In genomic region chr4:151227731-151228130, GRCh38 we compare ENCODE assay signal across 9 cellular contexts. TPM values are rescaled to one million over a fixed set of nuclear protein-coding genes. Genes with fewer than 3 reads are reported as not detected.
A peak's percentile ranks its signal among the peaks of the same experiment; 100 is the strongest.
DNase-seq lines count a peak whose midpoint lies in the region; ATAC-seq and TF ChIP-seq lines count a peak whose summit lies in the region.
"Had no signal": no experiment of that assay in that cellular context is flagged by ENCODE, and none has a peak within 500 bp of the region (broad histone marks: within the 10 kb centered on the region; RNA-seq: fewer than 3 reads in every experiment).

No MANE protein-coding gene starts in this region.

- H3K9ac ChIP-seq in PC-3 (ENCODE audit: low read length): no peak overlapping the region

- peaks cover 26% of the 10 kb centered on the region for H3K79me2 ChIP-seq in PC-3 (ENCODE audit: low read length)

- DNase-seq in PC-3 (peak; percentile 35), esophagus muscularis mucosa (ENCODE audit: extremely low spot score) (peak; percentile 84), tibial nerve (ENCODE audit: low spot score in 2 of 2) (peak; percentile 66 to 81), ecto neural progenitor cell (ENCODE audit: low spot score) (no peak), OCI-M2 (lab: John Stamatoyannopoulos, UW; ENCODE audit: unreplicated experiment) (no peak), SK-N-DZ (ENCODE audit: low spot score) (no peak), NCI-H82 treated with DMSO at 0.1 percent for 48 hours (lab: John Stamatoyannopoulos, UW; ENCODE audit: unreplicated experiment) (no peak)

- intact Hi-C loops in PC-3 (cut with micrococcal nuclease): loop anchor here (5.0 kb wide), 1 partner anchor 60 kb away; no protein-coding TSS in a partner anchor
- intact Hi-C loops in esophagus muscularis mucosa (cut with DNase I): no loop called here

- H3K4me1 ChIP-seq in PC-3 (ENCODE audit: insufficient read depth, low read length) (peaks cover 37% of the 10 kb centered on the region), esophagus muscularis mucosa (peaks cover 33 to 58% (median 45%) of the 10 kb centered on the region in 4 donors), mesodermal cell (ENCODE audit: control insufficient read depth, insufficient read depth, low read length, poor library complexity, severe bottlenecking) (peaks cover 21% of the 10 kb centered on the region), tibial nerve (peaks cover 0 to 64% (median 20%) of the 10 kb centered on the region in 4 donors)

- no TSS peak for BruUV-seq in PC-3 (replicated peaks; lab: Mats Ljungman, UMichigan)

- CTCF ChIA-PET in PC-3 (lab: Charles Lee): no interaction called here

- H4K20me1 ChIP-seq in PC-3 (ENCODE audit: low read length): no peaks in the 10 kb centered on the region

- TF ChIP-seq EP300 in esophagus muscularis mucosa (IDR thresholded peaks at IDR 0.05) (no peak), tibial nerve (IDR thresholded peaks at IDR 0.05) (peak in 1 of 2 donors; percentile 80)

- no peaks in the 10 kb centered on the region for H3K9me3 ChIP-seq in PC-3 (ENCODE audit: low read length)
- no peaks in the 10 kb centered on the region for H3K9me3 ChIP-seq in esophagus muscularis mucosa
- H3K9me3 ChIP-seq in mesodermal cell (ENCODE audit: control insufficient read depth, low read length): no peaks in the 10 kb centered on the region
- H3K9me3 ChIP-seq in tibial nerve: no peaks in the 10 kb centered on the region

- no peaks in the 10 kb centered on the region for H3K36me3 ChIP-seq in PC-3 (ENCODE audit: low read depth, low read length)
- no peaks in the 10 kb centered on the region for H3K36me3 ChIP-seq in esophagus muscularis mucosa
- H3K36me3 ChIP-seq in mesodermal cell (ENCODE audit: control insufficient read depth, insufficient read depth, low read length): peaks cover 3% of the 10 kb centered on the region
- peaks cover 0 to 7% (median 0%) of the 10 kb centered on the region in 3 donors for H3K36me3 ChIP-seq in tibial nerve

- H3K4me3 ChIP-seq in PC-3 (ENCODE audit: low read length): no peak overlapping the region
- H3K4me3 ChIP-seq in esophagus muscularis mucosa: peak overlapping the region; percentile 40 to 55 (median 44)
- H3K4me3 ChIP-seq in mesodermal cell (ENCODE audit: extremely low read depth, insufficient read depth, low read length, poor library complexity, severe bottlenecking): no peak overlapping the region
- H3K4me3 ChIP-seq in tibial nerve: peak overlapping the region; percentile 18 to 53 (median 30)

- H3K27ac ChIP-seq in PC-3 (ENCODE audit: low read length): no peak overlapping the region
- peak overlapping the region; percentile 60 to 75 (median 66) for H3K27ac ChIP-seq in esophagus muscularis mucosa (replicated peaks in 1 of 4)
- H3K27ac ChIP-seq in mesodermal cell (ENCODE audit: low read depth, low read length, severe bottlenecking): peak overlapping the region; percentile 0
- H3K27ac ChIP-seq in tibial nerve: peak overlapping the region; percentile 55 to 96 (median 80)

- TF ChIP-seq CTCF in PC-3 (conservative IDR thresholded peaks at IDR 0.05; ENCODE audit: low read depth, low read length): no peak
- no peak for TF ChIP-seq CTCF in esophagus muscularis mucosa (IDR thresholded peaks at IDR 0.05)
- TF ChIP-seq CTCF in tibial nerve (IDR thresholded peaks at IDR 0.05): peak in 1 of 5 experiments; percentile 12

- POLR2A ChIA-PET in PC-3 (lab: Charles Lee; ENCODE audit: unreplicated experiment): no interaction called here

- ATAC-seq in PC-3: peak; percentile 51

- no peak for TF ChIP-seq POLR2A in esophagus muscularis mucosa (IDR thresholded peaks at IDR 0.05; ENCODE audit: low read depth)
- no peak for TF ChIP-seq POLR2A in tibial nerve (IDR thresholded peaks at IDR 0.05)

- H3K9me2 ChIP-seq in PC-3 (replicated peaks; ENCODE audit: low read length): no peaks in the 10 kb centered on the region

- H2AFZ ChIP-seq in PC-3 (ENCODE audit: low read length): no peak overlapping the region

- WGBS in esophagus muscularis mucosa: 14% methylated on average over 3 of the region's 3 CpGs
- 89 to 90% methylated on average over 2 to 3 of the region's 3 CpGs for WGBS in mesodermal cell (ENCODE audit: insufficient coverage in 2 of 2), 2 experiments
- 7 to 15% methylated on average over 3 of the region's 3 CpGs for WGBS in tibial nerve, 2 donors

- H3F3A ChIP-seq in PC-3 (ENCODE audit: low read length, unreplicated experiment): no peaks in the 10 kb centered on the region

- peak overlapping the region; percentile 23 for H3K4me2 ChIP-seq in PC-3 (ENCODE audit: low read length)

- H3K27me3 ChIP-seq in PC-3 (ENCODE audit: low read length) (no peaks in the 10 kb centered on the region), esophagus muscularis mucosa (no peaks in the 10 kb centered on the region), tibial nerve (no peaks in the 10 kb centered on the region)

RNA-seq across cellular contexts. Expression of gene PRSS48, which starts 49.2 kb away (rescaled TPM):
- total RNA-seq in PC-3 (2014; rRNA removed): not detected in 2 replicates
- not detected for total RNA-seq in esophagus muscularis mucosa
- not detected for polyA plus RNA-seq in mesodermal cell (2013, experiment 1 of 2)
- not detected for polyA plus RNA-seq in mesodermal cell (2013, experiment 2 of 2)
- not detected for total RNA-seq in tibial nerve
- not detected in 2 replicates for polyA plus RNA-seq in SK-N-DZ (2014; cell fraction: cytosol; rRNA removed)
- not detected in 2 replicates for polyA plus RNA-seq in SK-N-DZ (2014; cell fraction: nucleus; rRNA removed)
- total RNA-seq: mononuclear cell had no signal

Comparison
In these comparisons a context has a peak if more than half of its experiments do, and no peak if none do; other contexts are left out.
1. DNase-seq: peak in PC-3 (single experiment), esophagus muscularis mucosa (single experiment) and tibial nerve (2 of 2); none in ecto neural progenitor cell (single experiment), OCI-M2 (single experiment), SK-N-DZ (single experiment) and NCI-H82 treated with DMSO at 0.1 percent for 48 hours (single experiment).
2. H3K4me3 ChIP-seq: peak in esophagus muscularis mucosa (4 of 4) and tibial nerve (4 of 4); none in PC-3 (single experiment) and mesodermal cell (single experiment).